In the genomic region with DNA sequence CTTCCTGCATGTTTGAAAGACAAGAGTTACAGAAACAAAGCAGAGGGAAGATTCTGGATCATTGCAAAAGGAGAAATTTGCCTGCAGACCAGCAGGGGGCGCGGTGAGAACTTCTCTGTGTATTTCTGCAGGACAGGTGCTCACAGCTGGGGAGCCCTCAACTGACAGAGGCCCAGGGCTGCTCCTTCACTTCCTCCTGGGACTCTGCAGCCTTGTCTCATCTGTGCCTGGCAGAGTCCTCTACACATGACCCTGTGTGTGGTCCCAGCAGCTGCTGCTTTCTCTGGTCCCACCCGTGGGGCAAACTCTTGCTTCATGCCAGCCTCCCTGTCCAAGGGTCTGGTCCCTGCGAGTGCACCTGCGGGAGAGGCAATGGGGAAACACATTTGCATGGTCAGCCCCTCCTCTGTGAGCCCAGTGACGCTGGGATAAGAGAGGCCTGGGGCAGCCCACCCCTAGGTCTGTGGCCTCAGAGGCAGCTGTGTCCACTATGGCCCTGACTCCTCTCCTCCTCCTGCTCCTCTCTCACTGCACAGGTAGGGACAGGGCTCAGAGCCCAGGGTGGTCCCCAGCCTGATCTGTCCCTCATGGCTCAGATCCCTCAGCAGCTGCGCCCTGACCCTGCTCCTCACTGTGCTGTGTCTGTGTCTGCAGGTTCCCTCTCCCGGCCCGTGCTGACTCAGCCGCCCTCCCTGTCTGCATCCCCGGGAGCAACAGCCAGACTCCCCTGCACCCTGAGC, we compare ENCODE assay signal across 8 cellular contexts. TPM values are rescaled to one million over a fixed set of nuclear protein-coding genes. Genes with fewer than 3 reads are reported as not detected.
DNase-seq lines count a peak whose midpoint lies in the region; ATAC-seq, FAIRE-seq and TF ChIP-seq lines count a peak whose summit lies in the region.

No MANE protein-coding gene starts in this region.

- no peak for FAIRE-seq in bronchial epithelial cell (lab: Jason Lieb, UNC)

- TF ChIP-seq CTCF in GM12864 (IDR thresholded peaks at IDR 0.05; ENCODE audit: low read depth, low read length, missing control alignments): peak; percentile 86
- peak; percentile 81 for TF ChIP-seq CTCF in RWPE2 (IDR thresholded peaks at IDR 0.05; ENCODE audit: poor library complexity, severe bottlenecking)
- TF ChIP-seq CTCF in bronchial epithelial cell (IDR thresholded peaks at IDR 0.05; ENCODE audit: insufficient read depth, low read length, severe bottlenecking): peak; percentile 48
- TF ChIP-seq CTCF in mucosa of descending colon (IDR thresholded peaks at IDR 0.05): peak; percentile 67

- H3K27ac ChIP-seq in RWPE2 (ENCODE audit: poor library complexity, severe bottlenecking): no peak overlapping the region

- ATAC-seq in HG03354 (IDR thresholded peaks at IDR 0.05; ENCODE audit: poor library complexity, severe bottlenecking, unreplicated experiment): peak; percentile 63
- peak; percentile 44; the same call in 2 of the 3 replicates for ATAC-seq in RWPE2 (ENCODE audit: low read depth)
- ATAC-seq in mucosa of descending colon: peak; percentile 83
- ATAC-seq in HG03095 (IDR thresholded peaks at IDR 0.05; ENCODE audit: unreplicated experiment): no peak
- ATAC-seq in GM19467 (IDR thresholded peaks at IDR 0.05; ENCODE audit: unreplicated experiment): no peak

- H3K9me3 ChIP-seq in RWPE2 (ENCODE audit: severe bottlenecking): peaks cover 2% of the 10 kb centered on the region
- no peaks in the 10 kb centered on the region for H3K9me3 ChIP-seq in mucosa of descending colon

- H3K27me3 ChIP-seq in RWPE2 (ENCODE audit: insufficient read depth, poor library complexity, severe bottlenecking): no peaks in the 10 kb centered on the region
- H3K27me3 ChIP-seq in bronchial epithelial cell (ENCODE audit: control insufficient read depth, insufficient read depth, low read length): peaks cover 2% of the 10 kb centered on the region

- H3K36me3 ChIP-seq in RWPE2 (ENCODE audit: low read depth) (no peaks in the 10 kb centered on the region), bronchial epithelial cell (ENCODE audit: control insufficient read depth, insufficient read depth, low read length) (no peaks in the 10 kb centered on the region), mucosa of descending colon (ENCODE audit: low read depth) (no peaks in the 10 kb centered on the region)

- intact Hi-C loops in mucosa of descending colon (cut with DNase I, micrococcal nuclease): no loop called here

- H3K4me3 ChIP-seq in GM12864 (ENCODE audit: low read depth, low read length) (no peak overlapping the region), RWPE2 (ENCODE audit: severe bottlenecking) (no peak overlapping the region), bronchial epithelial cell (ENCODE audit: low read depth, low read length) (no peak overlapping the region), mucosa of descending colon (no peak overlapping the region)

- H3K4me1 ChIP-seq in RWPE2 (ENCODE audit: insufficient read depth, poor library complexity, severe bottlenecking) (no peaks in the 10 kb centered on the region), mucosa of descending colon (ENCODE audit: low read depth) (no peaks in the 10 kb centered on the region)

- DNase-seq in 8988T: peak; percentile 37
- peak; percentile 49 for DNase-seq in GM12864 (ENCODE audit: low read depth)
- no peak for DNase-seq in RWPE2 (ENCODE audit: low spot score)
- no peak for DNase-seq in bronchial epithelial cell (ENCODE audit: low read depth)
- DNase-seq in mucosa of descending colon: peak in 2 of 3 donors; percentile 16 to 74

RNA-seq across cellular contexts. Expression of a gene that starts 43.2 kb away (rescaled TPM):
- not detected in 2 replicates for total RNA-seq in bronchial epithelial cell
- not detected for total RNA-seq in mucosa of descending colon

Comparison
In these comparisons a context has a peak if more than half of its experiments do, and no peak if none do; other contexts are left out.
1. DNase-seq: peak in 8988T (single experiment), GM12864 (single experiment) and mucosa of descending colon (2 of 3); none in RWPE2 (single experiment) and bronchial epithelial cell (single experiment).
2. ATAC-seq: peak in HG03354 (single experiment), RWPE2 (single experiment) and mucosa of descending colon (single experiment); none in HG03095 (single experiment) and GM19467 (single experiment).
3. Peak in every context shown above with its lines, with median percentiles within 50 percentile points of each other: CTCF ChIP-seq.